ENCODE assay signal across 3 cellular contexts in the genomic region with DNA sequence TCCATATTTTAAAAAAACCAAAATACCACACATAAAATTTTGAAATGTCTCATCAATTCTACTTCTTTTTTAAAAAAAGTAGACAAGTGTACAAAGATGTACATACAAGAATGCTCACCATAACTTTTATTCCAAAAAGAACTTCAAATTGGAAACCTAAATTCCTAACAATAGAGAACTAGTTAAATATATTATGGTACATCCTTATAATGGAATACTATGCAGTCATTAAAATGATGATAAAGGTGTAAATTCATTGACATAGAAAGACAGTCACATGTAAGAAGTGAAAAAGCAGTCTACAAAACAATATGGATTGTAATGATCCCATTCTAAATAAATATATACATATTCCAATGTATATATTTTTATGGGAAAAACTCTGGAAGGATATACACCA.
TF ChIP-seq lines count a peak whose summit lies in the region.

No MANE protein-coding gene starts in this region.

TF ChIP-seq in SK-N-SH treated with all-trans-retinoic acid at 6 μM for 48 hours, 23 proteins besides CTCF, POLR2A, EP300 and RAD21 (continued from another document):
- TF ChIP-seq TOX (CRISPR knock-in tag; IDR thresholded peaks at IDR 0.05; ENCODE audit: borderline replicate concordance): no peak

TF ChIP-seq in SK-N-SH, 30 proteins besides CTCF, POLR2A, EP300 and RAD21 (continued from another document):
- TF ChIP-seq SIN3A (IDR thresholded peaks at IDR 0.05; ENCODE audit: borderline replicate concordance, low read depth, low read length) (no peak), NRF1 (IDR thresholded peaks at IDR 0.05; ENCODE audit: low read depth, low read length) (no peak), YY1 (IDR thresholded peaks at IDR 0.05; ENCODE audit: low read depth) (no peak), GABPA (IDR thresholded peaks at IDR 0.05; ENCODE audit: low read depth) (no peak), EZH2phosphoT487 (IDR thresholded peaks at IDR 0.05; ENCODE audit: borderline replicate concordance, low read depth) (no peak), MEF2A (IDR thresholded peaks at IDR 0.05; ENCODE audit: borderline replicate concordance, low read depth) (no peak)
- TF ChIP-seq, protein P1, sequence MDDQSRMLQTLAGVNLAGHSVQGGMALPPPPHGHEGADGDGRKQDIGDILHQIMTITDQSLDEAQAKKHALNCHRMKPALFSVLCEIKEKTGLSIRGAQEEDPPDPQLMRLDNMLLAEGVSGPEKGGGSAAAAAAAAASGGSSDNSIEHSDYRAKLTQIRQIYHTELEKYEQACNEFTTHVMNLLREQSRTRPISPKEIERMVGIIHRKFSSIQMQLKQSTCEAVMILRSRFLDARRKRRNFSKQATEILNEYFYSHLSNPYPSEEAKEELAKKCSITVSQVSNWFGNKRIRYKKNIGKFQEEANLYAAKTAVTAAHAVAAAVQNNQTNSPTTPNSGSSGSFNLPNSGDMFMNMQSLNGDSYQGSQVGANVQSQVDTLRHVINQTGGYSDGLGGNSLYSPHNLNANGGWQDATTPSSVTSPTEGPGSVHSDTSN (IDR thresholded peaks at IDR 0.05): no peak

TF ChIP-seq in K562, 482 proteins besides CTCF, POLR2A, EP300 and RAD21 (continued from another document):
- TF ChIP-seq ZNF146 (CRISPR knock-in tag; IDR thresholded peaks at IDR 0.05; ENCODE audit: unreplicated experiment) (peak; percentile 45), MBD2 (IDR thresholded peaks at IDR 0.05; ENCODE audit: borderline replicate concordance, low read depth) (no peak)
